In the genomic region with DNA sequence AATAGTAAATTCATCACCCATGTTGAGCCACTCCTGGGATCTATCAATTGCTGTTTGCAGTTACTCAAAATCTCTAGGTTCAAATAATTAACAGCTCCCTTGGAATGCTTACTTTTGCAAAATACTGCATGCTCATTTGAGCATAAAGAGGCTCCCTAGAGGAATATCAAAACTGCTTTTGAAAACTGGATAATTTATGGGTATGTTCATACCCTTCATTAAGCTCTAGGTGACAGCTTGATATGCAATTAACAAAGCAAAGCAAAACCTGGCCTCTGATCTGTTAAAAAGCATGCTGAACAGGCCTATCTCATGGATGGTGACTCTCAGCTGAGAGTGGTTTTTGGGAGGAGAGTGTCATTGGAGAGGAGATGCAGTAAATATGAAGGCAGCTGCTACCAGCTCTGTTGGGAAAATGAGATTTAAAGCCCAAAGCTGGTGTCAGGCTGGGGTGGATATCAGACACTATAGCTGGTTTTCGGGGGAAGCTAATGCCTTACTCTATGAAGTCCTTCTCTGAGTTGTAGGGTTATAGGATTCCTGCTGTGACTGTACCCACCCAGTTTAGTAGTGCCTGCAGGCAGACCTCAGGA, we compare ENCODE assay signal across 17 cellular contexts.
A peak's percentile ranks its signal among the peaks of the same experiment; 100 is the strongest.
DNase-seq lines count a peak whose midpoint lies in the region; ATAC-seq and TF ChIP-seq lines count a peak whose summit lies in the region.
"Had no signal": no experiment of that assay in that cellular context is flagged by ENCODE, and none has a peak within 500 bp of the region (broad histone marks: within the 10 kb centered on the region; RNA-seq: fewer than 3 reads in every experiment).

No MANE protein-coding gene starts in this region.

- H3K27ac ChIP-seq in breast epithelium (no peak overlapping the region), smooth muscle cell (ENCODE audit: low read depth) (peak overlapping the region; percentile 64), vagina (no peak overlapping the region)
- H3K27ac ChIP-seq: gastrocnemius medialis, WERI-Rb-1 had no signal

- no peaks in the 10 kb centered on the region for H3K27me3 Mint-ChIP-seq in MCF 10A (ENCODE audit: insufficient read depth, unreplicated experiment)

- peaks cover 15% of the 10 kb centered on the region for H3K9me3 Mint-ChIP-seq in MCF 10A (ENCODE audit: unreplicated experiment)
- H3K9me3 Mint-ChIP-seq: activated CD4-positive, alpha-beta memory T cell treated with anti-CD3 and anti-CD28 coated beads for 36 hours had no signal

- H3K4me1 ChIP-seq in breast epithelium (no peaks in the 10 kb centered on the region), smooth muscle cell (ENCODE audit: low read depth) (peaks cover 15% of the 10 kb centered on the region), vagina (no peaks in the 10 kb centered on the region)
- H3K4me1 ChIP-seq: gastrocnemius medialis had no signal

- no peak overlapping the region for H3K4me2 ChIP-seq in smooth muscle cell

- H2AFZ ChIP-seq in smooth muscle cell (ENCODE audit: low read depth) = no peak overlapping the region

- H4K20me1 ChIP-seq in smooth muscle cell (ENCODE audit: low read depth) = no peaks in the 10 kb centered on the region

- CTCF ChIA-PET in MCF 10A (lab: Yijun Ruan, JAX) = interaction anchor here (0.6 to 2.1 kb wide), 7 partner anchors 30 to 969 kb away, joined by 3 to 9 read pairs (median 4); no protein-coding TSS in a partner anchor

- peaks cover 31% of the 10 kb centered on the region for H3K4me1 Mint-ChIP-seq in MCF 10A (ENCODE audit: insufficient read depth, unreplicated experiment)
- H3K4me1 Mint-ChIP-seq: central memory CD8-positive, alpha-beta T cell; naive B cell; T-cell had no signal

- TF ChIP-seq CTCF in MCF 10A (IDR thresholded peaks at IDR 0.05; ENCODE audit: unreplicated experiment) = no peak
- TF ChIP-seq CTCF in breast epithelium (IDR thresholded peaks at IDR 0.05) = no peak
- TF ChIP-seq CTCF in smooth muscle cell (IDR thresholded peaks at IDR 0.05; ENCODE audit: borderline replicate concordance, insufficient read depth, poor library complexity, severe bottlenecking) = no peak
- TF ChIP-seq CTCF in vagina (IDR thresholded peaks at IDR 0.05) = no peak

- H3K27ac Mint-ChIP-seq in MCF 10A (ENCODE audit: low read depth, unreplicated experiment) = peak overlapping the region; percentile 65
- H3K27ac Mint-ChIP-seq: activated CD4-positive, alpha-beta memory T cell treated with anti-CD3 and anti-CD28 coated beads for 36 hours; naive B cell; T-cell had no signal

- no peaks in the 10 kb centered on the region for H3K36me3 Mint-ChIP-seq in MCF 10A (ENCODE audit: insufficient read depth, unreplicated experiment)
- H3K36me3 Mint-ChIP-seq: activated CD4-positive, alpha-beta memory T cell treated with anti-CD3 and anti-CD28 coated beads for 36 hours; naive B cell; T-cell had no signal

- no peak overlapping the region for H3K9ac ChIP-seq in smooth muscle cell (ENCODE audit: low read depth)

- H3K36me3 ChIP-seq in breast epithelium (no peaks in the 10 kb centered on the region), smooth muscle cell (ENCODE audit: low read depth) (no peaks in the 10 kb centered on the region), vagina (no peaks in the 10 kb centered on the region)
- H3K36me3 ChIP-seq: gastrocnemius medialis, WERI-Rb-1 had no signal

- H3F3A ChIP-seq in smooth muscle cell (ENCODE audit: low read depth) = peaks cover 3% of the 10 kb centered on the region

- peak; percentile 63 for ATAC-seq in esophagus mucosa
- ATAC-seq in HG02840 (IDR thresholded peaks at IDR 0.05; ENCODE audit: low FRiP score, unreplicated experiment) = no peak
- ATAC-seq in HG03342 (IDR thresholded peaks at IDR 0.05; ENCODE audit: unreplicated experiment) = no peak
- ATAC-seq: activated T-cell treated with anti-CD3 and anti-CD28 coated beads, Interleukin-2, amount 50 U/mL, for 4 hours; gastrocnemius medialis; T-cell had no signal

- intact Hi-C loops in MCF 10A (cut with micrococcal nuclease) = no loop called here
- intact Hi-C loops in breast epithelium (cut with DNase I; ENCODE audit: low total_unique reads) = loop anchor here (10.0 kb wide), 1 partner anchor 135 kb away; no protein-coding TSS in a partner anchor
- intact Hi-C loops in vagina (cut with DNase I) = loop anchor here (2.0 kb wide), 1 partner anchor 23 kb away; no protein-coding TSS in a partner anchor

- TF ChIP-seq POLR2A in breast epithelium (IDR thresholded peaks at IDR 0.05) (no peak), vagina (IDR thresholded peaks at IDR 0.05) (no peak)

- H3K4me3 ChIP-seq in breast epithelium = no peak overlapping the region
- H3K4me3 ChIP-seq in smooth muscle cell = no peak overlapping the region
- H3K4me3 ChIP-seq in vagina = no peak overlapping the region
- H3K4me3 ChIP-seq: gastrocnemius medialis had no signal

- POLR2A ChIA-PET in MCF 10A (lab: Yijun Ruan, JAX) = interaction anchor here (0.7 to 2.4 kb wide), 7 partner anchors 10 to 1053 kb away, joined by 3 to 13 read pairs (median 3); no protein-coding TSS in a partner anchor

- 57% methylated on average over 1 of the region's 1 CpG for WGBS in smooth muscle cell (ENCODE audit: low lambda C conversion rate)

- no TSS peak for BruUV-seq in MCF 10A (replicated peaks; lab: Mats Ljungman, UMichigan)

- H3K9me3 ChIP-seq in breast epithelium (peaks cover 0 to 7% of the 10 kb centered on the region in 2 donors), smooth muscle cell (replicated peaks; ENCODE audit: low read depth) (no peaks in the 10 kb centered on the region), vagina (no peaks in the 10 kb centered on the region)
- H3K9me3 ChIP-seq: gastrocnemius medialis had no signal

- H3K27me3 ChIP-seq in breast epithelium (no peaks in the 10 kb centered on the region), smooth muscle cell (ENCODE audit: low read depth) (no peaks in the 10 kb centered on the region), vagina (no peaks in the 10 kb centered on the region)

- H3K4me3 Mint-ChIP-seq in MCF 10A (ENCODE audit: unreplicated experiment) = no peak overlapping the region
- H3K4me3 Mint-ChIP-seq: activated CD4-positive, alpha-beta memory T cell treated with anti-CD3 and anti-CD28 coated beads for 36 hours; activated T-cell treated with anti-CD3 and anti-CD28 coated beads, Interleukin-2, amount 50 U/mL, for 4 hours; central memory CD8-positive, alpha-beta T cell; naive B cell; T-cell had no signal

- DNase-seq in MCF 10A (ENCODE audit: unreplicated experiment) (peak; percentile 13), breast epithelium (ENCODE audit: low spot score in 2 of 2) (no peak), NCI-H69 (lab: John Stamatoyannopoulos, UW) (peak; percentile 98), smooth muscle cell (lab: John Stamatoyannopoulos, UW; ENCODE audit: unreplicated experiment) (no peak), vagina (ENCODE audit: extremely low spot score in 2 of 2) (no peak)
- DNase-seq: activated CD4-positive, alpha-beta memory T cell treated with anti-CD3 and anti-CD28 coated beads for 36 hours; activated T-cell treated with anti-CD3 and anti-CD28 coated beads, Interleukin-2, amount 50 U/mL, for 4 hours; gastrocnemius medialis; KBM-7; naive B cell; NCI-H1105 treated with DMSO at 0.1 percent for 48 hours; T-cell; WERI-Rb-1 had no signal

- H3K79me2 ChIP-seq in smooth muscle cell (ENCODE audit: low read depth) = no peaks in the 10 kb centered on the region

Comparison
In these comparisons a context has a peak if more than half of its experiments do, and no peak if none do; other contexts are left out.
1. DNase-seq: peak in MCF 10A (single experiment) and NCI-H69 (single experiment); none in breast epithelium (0 of 2), smooth muscle cell (single experiment) and vagina (0 of 2).